8 cellular contexts compared by ENCODE assay signal in the genomic region with DNA sequence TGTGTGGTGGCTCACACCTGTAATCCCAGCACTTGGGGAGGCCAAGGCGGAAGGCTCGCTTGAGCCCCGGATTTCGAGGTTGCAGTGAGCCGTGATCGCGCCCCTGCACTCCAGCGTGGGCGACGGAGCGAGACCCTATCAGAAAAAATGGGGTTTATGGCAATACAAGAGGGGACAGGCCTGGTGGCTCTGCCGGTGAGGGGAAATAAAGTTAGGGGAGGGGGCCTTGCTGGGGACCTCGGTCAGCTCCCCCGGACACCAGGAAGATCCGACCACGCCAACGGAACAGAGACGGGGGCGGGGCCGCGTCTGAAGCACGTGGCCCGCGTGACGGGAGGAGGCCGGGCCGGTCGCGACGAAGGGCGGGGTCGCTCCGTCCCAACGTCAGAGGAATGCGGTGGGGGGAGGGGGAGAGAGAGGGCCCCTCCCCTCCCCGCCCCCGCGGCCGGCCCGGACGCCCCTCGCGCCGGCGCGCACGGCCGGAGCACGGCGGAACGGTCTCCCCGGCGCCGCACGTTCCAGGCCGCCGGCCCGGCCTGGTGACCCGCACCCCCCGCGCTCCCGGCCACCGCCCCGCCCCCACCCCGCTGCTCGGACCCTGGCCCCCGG. TPM values are rescaled to one million over a fixed set of nuclear protein-coding genes. Genes with fewer than 3 reads are reported as not detected.
DNase-seq lines count a peak whose midpoint lies in the region; ATAC-seq, FAIRE-seq and TF ChIP-seq lines count a peak whose summit lies in the region.

No MANE protein-coding gene starts in this region.

- TF ChIP-seq CTCF in D721Med (IDR thresholded peaks at IDR 0.05; ENCODE audit: insufficient read depth, missing control alignments): no peak

- FAIRE-seq in D721Med (lab: Jason Lieb, UNC): no peak

- ATAC-seq in HG03108 (IDR thresholded peaks at IDR 0.05; ENCODE audit: unreplicated experiment): peak; percentile 16

- DNase-seq in ELF-1 (ENCODE audit: low read depth, low spot score) (peak; percentile 91), NCI-H446 treated with DMSO at 0.1 percent for 48 hours (lab: John Stamatoyannopoulos, UW) (peak; percentile 78), cerebellum (ENCODE audit: low spot score) (peak; percentile 95), kidney glomerular epithelial cell (lab: John Stamatoyannopoulos, UW) (peak; percentile 51), D721Med (ENCODE audit: insufficient read length, low spot score) (no peak)
- peak; percentile 83 for DNase-seq in activated CD4-positive, alpha-beta T cell treated with anti-CD3 and anti-CD28 coated beads for 1 hour
- DNase-seq in stimulated activated CD4-positive, alpha-beta T cell treated with anti-CD3 and anti-CD28 coated beads, Interleukin-15, amount 100 ng/mL, for 1 hour (ENCODE audit: low read depth in 1 of 2, low spot score in 1 of 2): peak; percentile 78 to 85

RNA-seq across cellular contexts. Expression of gene HNRNPL, which starts 1.9 kb away (rescaled TPM):
- 188 TPM for total RNA-seq in cerebellum

RNA-seq across cellular contexts. Expression of gene ECH1, which starts 20.1 kb away (rescaled TPM):
- 34.5 TPM for total RNA-seq in cerebellum

RNA-seq across cellular contexts. Expression of gene RINL, which starts 26.3 kb away (rescaled TPM):
- total RNA-seq in cerebellum: 2.7 TPM

RNA-seq across cellular contexts. Expression of gene LGALS4, which starts 39.0 kb away (rescaled TPM):
- total RNA-seq in cerebellum: 3.2 TPM

RNA-seq across cellular contexts. Expression of gene SIRT2, which starts 47.7 kb away (rescaled TPM):
- total RNA-seq in cerebellum: 56.7 TPM
